In the genomic region with DNA sequence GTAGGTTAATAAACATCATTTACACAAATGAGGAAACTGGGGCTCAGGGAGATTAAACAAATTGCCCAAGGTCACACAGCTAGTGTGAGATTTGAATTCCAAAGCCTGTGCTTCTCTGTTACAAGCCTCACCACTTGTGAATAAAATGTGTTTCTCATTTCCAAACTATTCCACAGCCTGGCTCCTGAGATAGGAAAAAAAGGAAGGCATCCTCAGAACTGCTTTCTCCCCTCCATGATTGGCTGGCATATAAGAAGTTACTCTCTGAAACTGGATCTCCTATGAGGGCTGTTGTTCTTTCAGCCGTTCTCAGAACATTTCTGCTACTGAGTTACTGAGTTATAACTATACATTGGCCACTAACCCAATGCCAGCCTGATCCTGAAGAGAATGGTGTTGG, we compare ENCODE assay signal across 15 cellular contexts.
"Had no signal": no experiment of that assay in that cellular context is flagged by ENCODE, and none has a peak within 500 bp of the region (broad histone marks: within the 10 kb centered on the region; RNA-seq: fewer than 3 reads in every experiment).

No MANE protein-coding gene starts in this region.

- H3K9me3 Mint-ChIP-seq: activated naive CD4-positive, alpha-beta T cell treated with anti-CD3 and anti-CD28 coated beads, Interleukin-2, amount 50 U/mL, for 24 hours; brain; naive thymus-derived CD4-positive, alpha-beta T cell had no signal

- H3K4me3 Mint-ChIP-seq: activated naive CD4-positive, alpha-beta T cell treated with anti-CD3 and anti-CD28 coated beads, Interleukin-2, amount 50 U/mL, for 24 hours; brain; naive thymus-derived CD4-positive, alpha-beta T cell had no signal

- DNase-seq: activated effector memory CD4-positive, alpha-beta T cell treated with Interleukin-2 at 50 U/mL for 16 hours; gastrocnemius medialis; left cardiac atrium; naive thymus-derived CD4-positive, alpha-beta T cell; posterior cingulate gyrus; right lobe of liver; stimulated activated CD4-positive, alpha-beta T cell treated with anti-CD3 and anti-CD28 coated beads, Interleukin-12 subunit alpha, Interleukin-12 subunit beta, amount 100 ng/mL, for 4 hours; stimulated activated naive CD8-positive, alpha-beta T cell treated with anti-CD3 and anti-CD28 coated beads, Interleukin-15, Interleukin-2, amounts not matched to agents 100 U/mL and 50 U/mL, for 24 hours; T-helper 2 cell; testis had no signal

- H3K27me3 ChIP-seq: gastrocnemius medialis, neutrophil, right lobe of liver, testis had no signal

- H3K27me3 Mint-ChIP-seq: activated naive CD4-positive, alpha-beta T cell treated with anti-CD3 and anti-CD28 coated beads, Interleukin-2, amount 50 U/mL, for 24 hours; brain had no signal

- H3K36me3 Mint-ChIP-seq: activated naive CD4-positive, alpha-beta T cell treated with anti-CD3 and anti-CD28 coated beads, Interleukin-2, amount 50 U/mL, for 24 hours; brain had no signal

- H3K36me3 ChIP-seq: gastrocnemius medialis, neutrophil, right lobe of liver had no signal

- H3K27ac Mint-ChIP-seq: activated naive CD4-positive, alpha-beta T cell treated with anti-CD3 and anti-CD28 coated beads, Interleukin-2, amount 50 U/mL, for 24 hours; naive thymus-derived CD4-positive, alpha-beta T cell had no signal

- H3K4me1 Mint-ChIP-seq: activated naive CD4-positive, alpha-beta T cell treated with anti-CD3 and anti-CD28 coated beads, Interleukin-2, amount 50 U/mL, for 24 hours; naive thymus-derived CD4-positive, alpha-beta T cell had no signal

- H3K4me3 ChIP-seq: gastrocnemius medialis, lung, right lobe of liver, testis had no signal

- H3K27ac ChIP-seq: gastrocnemius medialis, neutrophil, right lobe of liver had no signal

- H3K9me3 ChIP-seq: gastrocnemius medialis, neutrophil, right lobe of liver, testis had no signal

- ATAC-seq: esophagus mucosa; gastrocnemius medialis; left cardiac atrium; naive thymus-derived CD4-positive, alpha-beta T cell; right lobe of liver; stimulated activated naive CD8-positive, alpha-beta T cell treated with anti-CD3 and anti-CD28 coated beads, Interleukin-15, Interleukin-2, amounts not matched to agents 100 U/mL and 50 U/mL, for 24 hours had no signal
